In the genomic region with DNA sequence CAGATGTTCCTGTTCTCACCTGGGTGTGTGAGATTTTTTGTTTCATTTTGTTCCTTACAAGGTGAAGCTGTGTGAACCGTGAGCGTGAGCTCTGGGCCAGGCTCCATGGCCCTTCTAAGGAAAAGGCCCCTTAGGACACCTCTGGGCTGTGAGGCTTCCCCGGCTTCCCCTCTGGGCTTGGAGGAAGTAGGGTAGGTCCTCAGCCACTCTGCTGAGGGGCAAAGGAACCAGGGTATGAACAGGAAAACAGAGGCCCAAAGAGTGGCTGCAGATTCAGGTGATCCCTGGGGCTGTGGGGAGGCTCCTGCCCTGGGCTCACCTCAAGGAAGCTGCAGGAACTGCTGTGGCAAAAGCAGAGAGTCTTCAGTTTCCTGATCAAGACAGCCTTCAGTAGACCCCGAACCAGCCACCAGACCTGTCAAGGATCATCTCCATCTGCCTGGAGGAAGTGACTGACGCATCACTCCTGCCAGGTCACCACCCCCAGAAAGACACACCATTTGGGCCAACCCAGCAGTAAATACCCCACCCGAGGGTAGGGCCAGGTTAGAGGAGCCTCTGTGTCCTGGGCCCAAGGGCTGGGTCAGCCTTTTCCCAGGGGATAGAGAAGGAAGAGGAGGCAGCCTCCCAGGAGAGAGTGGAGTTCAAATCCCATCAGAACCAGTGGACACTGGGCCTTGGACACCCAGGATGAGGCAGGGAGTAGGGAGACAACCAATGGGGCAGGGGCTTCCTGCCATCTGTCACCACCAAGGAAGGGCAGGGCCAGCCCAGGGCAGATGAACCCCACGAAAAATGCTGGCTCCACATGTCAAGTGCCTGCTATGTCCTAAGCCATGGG, we compare ENCODE assay signal across 8 cellular contexts. TPM values are rescaled to one million over a fixed set of nuclear protein-coding genes. Genes with fewer than 3 reads are reported as not detected.
DNase-seq lines count a peak whose midpoint lies in the region; ATAC-seq, FAIRE-seq and TF ChIP-seq lines count a peak whose summit lies in the region.

No MANE protein-coding gene starts in this region.

- H3K9me3 ChIP-seq in CD8-positive, alpha-beta memory T cell (ENCODE audit: low read length) = no peaks in the 10 kb centered on the region
- no peaks in the 10 kb centered on the region for H3K9me3 ChIP-seq in T-helper 17 cell (ENCODE audit: control insufficient read depth, low read length, poor library complexity, severe bottlenecking)

- peak; percentile 61 for ATAC-seq in T-helper 17 cell
- ATAC-seq in natural killer cell = peak; percentile 53 to 73 (median 58)
- ATAC-seq in GM21786 (IDR thresholded peaks at IDR 0.05; ENCODE audit: unreplicated experiment) = no peak
- no peak for ATAC-seq in GM19324 (IDR thresholded peaks at IDR 0.05; ENCODE audit: low FRiP score, unreplicated experiment)

- CTCF ChIA-PET in CD8-positive, alpha-beta memory T cell (lab: Charles Lee) = interaction anchor here (1.0 to 2.3 kb wide), 4 partner anchors 16 to 119 kb away, joined by 3 to 20 read pairs (median 5); a partner anchor contains a TSS

- H3K36me3 ChIP-seq in CD8-positive, alpha-beta memory T cell (ENCODE audit: insufficient read depth, low read length) = peaks cover 2% of the 10 kb centered on the region

- H3K4me1 Mint-ChIP-seq in CD8-positive, alpha-beta memory T cell = peaks cover 45 to 55% (median 48%) of the 10 kb centered on the region in 3 donors
- H3K4me1 Mint-ChIP-seq in T-helper 17 cell = peaks cover 39% of the 10 kb centered on the region
- H3K4me1 Mint-ChIP-seq in brain = peaks cover 35% of the 10 kb centered on the region
- H3K4me1 Mint-ChIP-seq in natural killer cell = peaks cover 33 to 50% of the 10 kb centered on the region in 2 donors

- FAIRE-seq in urothelium cell line (lab: Jason Lieb, UNC) = no peak

- H3K27me3 ChIP-seq in CD8-positive, alpha-beta memory T cell (ENCODE audit: insufficient read depth, low read length, poor library complexity, severe bottlenecking) = no peaks in the 10 kb centered on the region

- peak overlapping the region; percentile 65 for H3K4me3 ChIP-seq in CD8-positive, alpha-beta memory T cell (ENCODE audit: low read length)

- peak overlapping the region; percentile 85 for H3K27ac ChIP-seq in CD8-positive, alpha-beta memory T cell (ENCODE audit: low read depth, low read length)

- H3K27me3 Mint-ChIP-seq in CD8-positive, alpha-beta memory T cell = peaks cover 0 to 3% of the 10 kb centered on the region in 2 donors
- H3K27me3 Mint-ChIP-seq in T-helper 17 cell = no peaks in the 10 kb centered on the region
- H3K27me3 Mint-ChIP-seq in brain = no peaks in the 10 kb centered on the region
- no peaks in the 10 kb centered on the region for H3K27me3 Mint-ChIP-seq in natural killer cell (ENCODE audit: low read depth in 2 of 2)

- TF ChIP-seq CTCF in brain (conservative IDR thresholded peaks at IDR 0.05) = no peak
- TF ChIP-seq CTCF in natural killer cell (IDR thresholded peaks at IDR 0.05) = no peak

- H3K4me1 ChIP-seq in CD8-positive, alpha-beta memory T cell (ENCODE audit: insufficient read depth, low read length) = peaks cover 46% of the 10 kb centered on the region

- intact Hi-C loops in natural killer cell (cut with micrococcal nuclease) = loop anchor here (2.0 kb wide), 1 partner anchor 124 kb away; no protein-coding TSS in a partner anchor

- DNase-seq in CD8-positive, alpha-beta memory T cell = peak; percentile 59 to 81 (median 73)
- DNase-seq in T-helper 17 cell = peak in 1 of 3 donors; percentile 60
- DNase-seq in natural killer cell = peak; percentile 67
- no peak for DNase-seq in NCI-H2171 treated with DMSO at 0.1 percent for 48 hours (lab: John Stamatoyannopoulos, UW)
- no peak for DNase-seq in urothelium cell line (ENCODE audit: low spot score)

- POLR2A ChIA-PET in CD8-positive, alpha-beta memory T cell (lab: Charles Lee) = interaction anchor here (0.5 to 2.9 kb wide), 8 partner anchors 8 to 190 kb away, joined by 3 to 14 read pairs (median 4); a partner anchor contains a TSS

- peak overlapping the region; percentile 96 to 100 (median 100) for H3K27ac Mint-ChIP-seq in CD8-positive, alpha-beta memory T cell
- peak overlapping the region; percentile 100 for H3K27ac Mint-ChIP-seq in T-helper 17 cell
- peak overlapping the region; percentile 51 to 91 (median 84) for H3K27ac Mint-ChIP-seq in brain
- peak overlapping the region; percentile 100 for H3K27ac Mint-ChIP-seq in natural killer cell

- peak overlapping the region; percentile 88 to 99 (median 93) for H3K4me3 Mint-ChIP-seq in CD8-positive, alpha-beta memory T cell
- peak overlapping the region; percentile 99 for H3K4me3 Mint-ChIP-seq in T-helper 17 cell
- H3K4me3 Mint-ChIP-seq in brain = no peak overlapping the region
- H3K4me3 Mint-ChIP-seq in natural killer cell = peak overlapping the region; percentile 99

- peaks cover 0 to 44% (median 0%) of the 10 kb centered on the region in 3 donors for H3K36me3 Mint-ChIP-seq in CD8-positive, alpha-beta memory T cell
- no peaks in the 10 kb centered on the region for H3K36me3 Mint-ChIP-seq in T-helper 17 cell (ENCODE audit: low read depth)
- no peaks in the 10 kb centered on the region for H3K36me3 Mint-ChIP-seq in brain
- no peaks in the 10 kb centered on the region for H3K36me3 Mint-ChIP-seq in natural killer cell

- no peaks in the 10 kb centered on the region for H3K9me3 Mint-ChIP-seq in CD8-positive, alpha-beta memory T cell
- no peaks in the 10 kb centered on the region for H3K9me3 Mint-ChIP-seq in brain
- no peaks in the 10 kb centered on the region for H3K9me3 Mint-ChIP-seq in natural killer cell

RNA-seq across cellular contexts. Expression of a gene that starts 5.7 kb away (rescaled TPM):
- total RNA-seq in CD8-positive, alpha-beta memory T cell = 10 to 100 TPM; 52.3 to 54.0 TPM
- polyA plus RNA-seq in CD8-positive, alpha-beta memory T cell = 54.7 TPM
- total RNA-seq in T-helper 17 cell (100 to 1,000 TPM in 1 of 2 donors, 10 to 100 TPM in 1; 74.5 to 108 TPM), natural killer cell (100 to 1,000 TPM; 120 to 148 (median 127) TPM)
- 83.6 TPM for polyA plus RNA-seq in brain (ENCODE audit: insufficient read depth, low read depth, low replicate concordance)

RNA-seq across cellular contexts. Expression of a gene that starts 11.7 kb away (rescaled TPM):
- 10 to 100 TPM; 32.9 to 43.2 TPM for total RNA-seq in CD8-positive, alpha-beta memory T cell
- 28.7 TPM for polyA plus RNA-seq in CD8-positive, alpha-beta memory T cell
- total RNA-seq in T-helper 17 cell = 10 to 100 TPM; 18.5 to 22.1 TPM
- 19.2 TPM for polyA plus RNA-seq in brain (ENCODE audit: insufficient read depth, low read depth, low replicate concordance)
- 10 to 100 TPM; 18.8 to 33.0 (median 20.4) TPM for total RNA-seq in natural killer cell

RNA-seq across cellular contexts. Expression of a gene that starts 25.5 kb away (rescaled TPM):
- 1 to 10 TPM; 1.4 to 2.5 TPM for total RNA-seq in CD8-positive, alpha-beta memory T cell
- polyA plus RNA-seq in CD8-positive, alpha-beta memory T cell = 0.89 TPM
- 1 to 10 TPM; 2.1 to 2.3 TPM for total RNA-seq in T-helper 17 cell
- 2.4 TPM for polyA plus RNA-seq in brain (ENCODE audit: insufficient read depth, low read depth, low replicate concordance)
- total RNA-seq in natural killer cell = 1 to 10 TPM in 1 of 3 donors, under 1 TPM in 2; 0.52 to 1.4 (median 0.97) TPM

RNA-seq across cellular contexts. Expression of a gene that starts 27.6 kb away (rescaled TPM):
- 10 to 100 TPM; 15.8 to 20.0 TPM for total RNA-seq in CD8-positive, alpha-beta memory T cell
- polyA plus RNA-seq in CD8-positive, alpha-beta memory T cell = 0.23 TPM
- total RNA-seq in T-helper 17 cell (10 to 100 TPM; 35.9 to 66.5 TPM), natural killer cell (10 to 100 TPM; 47.3 to 76.3 (median 54.2) TPM)
- 245 TPM for polyA plus RNA-seq in brain (ENCODE audit: insufficient read depth, low read depth, low replicate concordance)

RNA-seq across cellular contexts. Expression of a gene that starts 32.5 kb away (rescaled TPM):
- 10 to 100 TPM; 73.8 to 75.5 TPM for total RNA-seq in CD8-positive, alpha-beta memory T cell
- 52.2 TPM for polyA plus RNA-seq in CD8-positive, alpha-beta memory T cell
- 10 to 100 TPM; 23.3 to 26.2 TPM for total RNA-seq in T-helper 17 cell
- 144 TPM for polyA plus RNA-seq in brain (ENCODE audit: insufficient read depth, low read depth, low replicate concordance)
- 10 to 100 TPM; 22.9 to 31.4 (median 24.1) TPM for total RNA-seq in natural killer cell

Comparison
In these comparisons a context has a peak if more than half of its experiments do, and no peak if none do; other contexts are left out.
1. DNase-seq: peak in CD8-positive, alpha-beta memory T cell (5 of 5) and natural killer cell (single experiment); none in NCI-H2171 treated with DMSO at 0.1 percent for 48 hours (single experiment) and urothelium cell line (single experiment).
2. H3K4me3 Mint-ChIP-seq: peak in CD8-positive, alpha-beta memory T cell (7 of 7), T-helper 17 cell (single experiment) and natural killer cell (single experiment); none in brain (0 of 5).
3. ATAC-seq: peak in T-helper 17 cell (single experiment) and natural killer cell (3 of 3); none in GM21786 (single experiment) and GM19324 (single experiment).
4. Peak in every context shown above with its lines, with median percentiles within 50 percentile points of each other: H3K27ac Mint-ChIP-seq.